Comparison of ENCODE assay signal across 2 cellular contexts in genomic region chr2:148201075-148202004, GRCh38.
TF ChIP-seq lines count a peak whose summit lies in the region.

No MANE protein-coding gene starts in this region.

TF ChIP-seq in GM23338, 12 proteins besides CTCF, POLR2A, EP300 and RAD21:
- no peak for TF ChIP-seq ZNF462 (CRISPR knock-in tag; IDR thresholded peaks at IDR 0.05)
- TF ChIP-seq ZNF114 (CRISPR knock-in tag; IDR thresholded peaks at IDR 0.05), result no peak
- no peak for TF ChIP-seq POLR2AphosphoS5 (IDR thresholded peaks at IDR 0.05; ENCODE audit: low read depth)
- no peak for TF ChIP-seq EZH2 (IDR thresholded peaks at IDR 0.05; ENCODE audit: low read depth, unreplicated experiment)
- no peak for TF ChIP-seq EZH2phosphoT487 (IDR thresholded peaks at IDR 0.05; ENCODE audit: unreplicated experiment)
- TF ChIP-seq ETS1 (IDR thresholded peaks at IDR 0.05), result no peak
- no peak for TF ChIP-seq JUNB (IDR thresholded peaks at IDR 0.05; ENCODE audit: unreplicated experiment)
- TF ChIP-seq REST (IDR thresholded peaks at IDR 0.05; ENCODE audit: unreplicated experiment), result no peak
- TF ChIP-seq CREB1 (CRISPR knock-in tag; IDR thresholded peaks at IDR 0.05; ENCODE audit: low read depth), result no peak
- TF ChIP-seq STAT1 (IDR thresholded peaks at IDR 0.05; ENCODE audit: unreplicated experiment), result no peak
- no peak for TF ChIP-seq NANOG (IDR thresholded peaks at IDR 0.05; ENCODE audit: borderline replicate concordance)
- no peak for TF ChIP-seq ZNF331 (CRISPR knock-in tag; IDR thresholded peaks at IDR 0.05; ENCODE audit: low read depth)

TF ChIP-seq in SK-N-SH treated with all-trans-retinoic acid at 6 μM for 48 hours, 23 proteins besides CTCF, POLR2A, EP300 and RAD21 (continued from another document):
- TF ChIP-seq CSRNP3 (CRISPR knock-in tag; IDR thresholded peaks at IDR 0.05) (no peak), BACH2 (CRISPR knock-in tag; IDR thresholded peaks at IDR 0.05; ENCODE audit: borderline replicate concordance) (no peak), POU6F1 (CRISPR knock-in tag; IDR thresholded peaks at IDR 0.05; ENCODE audit: borderline replicate concordance, low read depth) (no peak), ISL1 (CRISPR knock-in tag; IDR thresholded peaks at IDR 0.05) (no peak)
